In the genomic region with DNA sequence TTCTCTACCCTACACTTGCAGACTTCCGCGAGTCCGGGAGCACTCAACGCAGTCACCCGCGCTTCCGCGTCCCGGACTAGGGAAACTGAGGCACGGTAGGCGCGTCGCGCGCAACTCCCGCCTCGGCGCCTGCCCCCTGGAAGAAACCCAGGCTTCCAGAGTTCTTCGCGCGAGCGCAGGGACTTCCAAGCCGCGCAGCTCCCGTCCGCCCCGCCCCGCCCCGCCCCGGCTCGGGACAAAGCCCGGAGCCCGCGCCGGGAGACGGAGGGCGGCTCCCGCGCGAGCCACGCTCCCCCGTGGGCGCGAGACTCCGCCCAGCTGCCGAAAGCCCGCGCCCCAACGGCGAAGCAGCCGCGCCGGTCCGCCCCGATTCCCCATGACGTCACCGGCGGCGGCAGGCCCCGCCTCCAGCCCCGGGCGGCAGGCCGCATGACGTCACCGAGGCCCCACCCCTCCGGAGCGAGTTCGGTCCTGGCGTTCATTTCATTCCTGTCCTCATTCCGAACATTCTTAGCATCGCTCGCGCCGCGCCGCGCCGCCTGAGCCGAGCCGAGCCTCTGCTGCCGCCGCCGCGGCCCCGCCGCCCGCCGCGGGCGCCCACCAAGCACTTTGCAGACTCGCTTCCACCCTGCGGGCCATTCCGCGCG, we compare ENCODE assay signal across 7 cellular contexts.
A peak's percentile ranks its signal among the peaks of the same experiment; 100 is the strongest.
DNase-seq lines count a peak whose midpoint lies in the region; ATAC-seq and TF ChIP-seq lines count a peak whose summit lies in the region.

A gene (plus strand): TSS at position 498 of the 647 bp plus-strand sequence.

- peak within 1 kb of the TSS; percentile 97 for H3K4me3 ChIP-seq in coronary artery

- DNase-seq in NCI-H226 (peak; percentile 89), coronary artery (ENCODE audit: low spot score) (peak; percentile 98)
- peak; percentile 86 for DNase-seq in activated CD4-positive, alpha-beta T cell treated with anti-CD3 and anti-CD28 coated beads, Interleukin-2, amount 50 U/mL, for 1 hour
- peak; percentile 68 to 81 for DNase-seq in stimulated activated CD4-positive, alpha-beta T cell treated with anti-CD3 and anti-CD28 coated beads, Interleukin-15, amount 100 ng/mL, for 48 hours (ENCODE audit: low read depth in 2 of 2)

- no peaks in the 10 kb centered on the region for H3K27me3 ChIP-seq in layer of hippocampus (ENCODE audit: control insufficient read depth, insufficient read depth, low read length)

- ATAC-seq in GM18867 (IDR thresholded peaks at IDR 0.05; ENCODE audit: unreplicated experiment): peak; percentile 86
- ATAC-seq in HG03108 (IDR thresholded peaks at IDR 0.05; ENCODE audit: unreplicated experiment): peak; percentile 78

- TF ChIP-seq CTCF in coronary artery (IDR thresholded peaks at IDR 0.05): no peak

- H3K27ac ChIP-seq in coronary artery (peak within 1 kb of the TSS; percentile 88 to 99), layer of hippocampus (ENCODE audit: low read depth, low read length) (peak within 1 kb of the TSS; percentile 89)

Comparison
In these comparisons a context has a peak if more than half of its experiments do, and no peak if none do; other contexts are left out.
1. Peak in every context shown above with its lines: DNase-seq, ATAC-seq, H3K4me3 ChIP-seq and H3K27ac ChIP-seq.